ENCODE assay signal across 8 cellular contexts in the genomic region with DNA sequence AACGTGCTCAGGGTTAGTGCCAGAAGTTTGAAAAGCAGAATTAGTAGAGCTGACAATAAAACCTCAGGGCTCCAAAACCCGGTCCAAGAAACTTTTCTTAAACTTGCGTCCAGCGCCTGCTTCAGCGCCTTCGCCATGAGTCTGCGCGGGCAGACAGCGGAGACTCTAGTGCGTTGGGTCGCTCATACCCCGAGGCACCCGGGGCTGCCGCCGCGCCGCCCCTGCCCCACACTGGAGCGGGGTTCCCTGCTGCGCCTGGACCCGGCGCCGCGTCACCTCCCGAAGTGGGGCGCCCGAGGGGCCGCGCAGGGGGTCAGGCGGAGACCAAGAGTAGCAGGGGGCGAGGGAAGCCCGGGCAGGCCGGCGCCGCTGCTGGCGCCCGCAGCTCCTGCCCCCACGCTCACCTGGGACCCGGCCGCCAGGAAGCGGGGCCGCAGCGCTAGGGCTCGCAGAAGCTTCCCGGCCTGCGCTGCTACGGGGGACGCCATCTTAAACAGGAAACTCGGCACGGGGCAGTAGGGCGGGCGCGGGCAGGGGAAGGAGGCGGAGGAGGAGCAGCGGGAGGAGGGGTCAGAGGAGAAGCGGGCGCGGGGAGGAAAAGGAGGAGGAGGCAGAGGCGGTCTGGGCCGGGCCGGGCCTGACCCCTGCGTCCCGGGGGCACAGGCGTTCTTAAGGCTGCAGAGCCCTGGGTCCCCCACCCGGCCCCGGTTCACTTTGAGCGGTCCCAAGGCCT.
A peak's percentile ranks its signal among the peaks of the same experiment; 100 is the strongest.
DNase-seq lines count a peak whose midpoint lies in the region; ATAC-seq and TF ChIP-seq lines count a peak whose summit lies in the region.

Gene SUCLG2, minus strand, starts transcription at position 514 of the 733 bp plus-strand sequence. Its CDS starts 26 bp downstream, at position 488.

- H2AFZ ChIP-seq in neuron (ENCODE audit: low read depth, low read length), result peak within 1 kb of the TSS; percentile 75

- H3K36me3 ChIP-seq in neuron (ENCODE audit: insufficient read depth, low read length) (peaks cover 2% of the 10 kb centered on the region), subcutaneous abdominal adipose tissue (ENCODE audit: control insufficient read depth in 5 of 5, insufficient read depth in 5 of 5, low read length in 5 of 5) (no peaks in the 10 kb centered on the region)

- TF ChIP-seq CTCF in foreskin fibroblast (IDR thresholded peaks at IDR 0.05; ENCODE audit: low read depth, low read length), result no peak

- H3K27ac ChIP-seq in subcutaneous abdominal adipose tissue (ENCODE audit: low read depth, low read length), result peak within 1 kb of the TSS; percentile 81

- TF ChIP-seq POLR2A in Raji (IDR thresholded peaks at IDR 0.05; ENCODE audit: insufficient read depth, low read depth, low read length), result peak; percentile 76

- peaks cover 6% of the 10 kb centered on the region for H3K9me3 ChIP-seq in neuron (ENCODE audit: low read length)
- H3K9me3 ChIP-seq in subcutaneous abdominal adipose tissue (ENCODE audit: control insufficient read depth in 5 of 5, low read length in 5 of 5), result no peaks in the 10 kb centered on the region

- H3K4me1 ChIP-seq in neuron (ENCODE audit: insufficient read depth, low read length) (peaks cover 22% of the 10 kb centered on the region), subcutaneous abdominal adipose tissue (ENCODE audit: control insufficient read depth in 5 of 5, insufficient read depth in 5 of 5, low read length in 5 of 5) (peaks cover 0 to 18% (median 18%) of the 10 kb centered on the region in 5 donors)

- H3K27me3 ChIP-seq in neuron (ENCODE audit: insufficient read depth, low read length), result no peaks in the 10 kb centered on the region
- H3K27me3 ChIP-seq in subcutaneous abdominal adipose tissue (ENCODE audit: control insufficient read depth in 5 of 5, insufficient read depth in 4 of 5, low read length in 5 of 5), result no peaks in the 10 kb centered on the region

- ATAC-seq in GM21515 (IDR thresholded peaks at IDR 0.05; ENCODE audit: unreplicated experiment), result peak; percentile 67

- H3K4me3 ChIP-seq in foreskin fibroblast (ENCODE audit: low read depth in 1 of 2, low read length in 2 of 2), result peak within 1 kb of the TSS; percentile 74 to 86
- H3K4me3 ChIP-seq in neuron (ENCODE audit: low read length), result peak within 1 kb of the TSS; percentile 62
- H3K4me3 ChIP-seq in subcutaneous abdominal adipose tissue (ENCODE audit: low read depth in 1 of 5, low read length in 5 of 5), result peak within 1 kb of the TSS; percentile 74 to 95 (median 87)

- peak; percentile 18 for DNase-seq in DMS53 treated with DMSO at 0.1 percent for 48 hours (lab: John Stamatoyannopoulos, UW; ENCODE audit: unreplicated experiment)
- peak; percentile 12 for DNase-seq in HuH-7.5 (ENCODE audit: low spot score)
- DNase-seq in activated gamma-delta T cell treated with Interleukin-2 at 50 U/mL for 16 hours, result peak; percentile 78
- DNase-seq in foreskin fibroblast, result peak; percentile 87 to 96

- peak within 1 kb of the TSS; percentile 86 to 91 (median 89) for H3K9ac ChIP-seq in subcutaneous abdominal adipose tissue (ENCODE audit: low read length in 5 of 5)

Comparison
In these comparisons a context has a peak if more than half of its experiments do, and no peak if none do; other contexts are left out.
1. Peak in every context shown above with its lines: DNase-seq, ATAC-seq, H3K4me3 ChIP-seq and H3K27ac ChIP-seq.
2. DNase-seq: peak in every context shown above with its lines; median percentile 92 in foreskin fibroblast; 78 in activated gamma-delta T cell treated with Interleukin-2 at 50 U/mL for 16 hours; 18 in DMS53 treated with DMSO at 0.1 percent for 48 hours; 12 in HuH-7.5.